In the genomic region with DNA sequence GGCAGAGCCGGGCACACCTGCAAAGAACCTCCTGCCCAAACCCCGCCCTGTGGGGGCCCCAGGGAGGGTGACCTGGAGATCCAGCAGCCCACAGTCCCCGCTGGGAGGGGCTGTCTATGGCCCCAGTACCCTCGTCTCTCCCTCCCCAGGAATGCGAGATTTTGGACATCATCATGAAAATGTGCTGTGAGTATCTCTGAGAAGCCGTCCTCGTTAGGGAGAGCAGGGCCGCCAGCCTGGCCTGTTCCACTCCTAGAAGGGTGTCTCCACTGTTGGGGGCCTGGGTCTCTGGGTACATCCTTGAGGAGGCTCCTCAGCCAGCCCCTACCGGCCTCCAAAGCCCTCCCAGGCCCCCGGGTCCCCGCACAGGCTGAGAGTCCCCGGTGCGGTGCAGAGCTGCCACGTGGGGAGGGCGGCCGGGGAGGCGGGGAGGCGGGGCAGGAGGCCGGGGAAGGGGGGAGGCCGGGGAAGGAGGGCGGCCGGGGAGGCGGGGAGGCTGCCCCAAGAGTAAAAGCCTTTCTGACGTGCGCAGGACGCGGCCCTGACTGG, we compare ENCODE assay signal across 21 cellular contexts. TPM values are rescaled to one million over a fixed set of nuclear protein-coding genes. Genes with fewer than 3 reads are reported as not detected.
A peak's percentile ranks its signal among the peaks of the same experiment; 100 is the strongest.
DNase-seq lines count a peak whose midpoint lies in the region; ATAC-seq, FAIRE-seq and TF ChIP-seq lines count a peak whose summit lies in the region.
"Had no signal": no experiment of that assay in that cellular context is flagged by ENCODE, and none has a peak within 500 bp of the region (broad histone marks: within the 10 kb centered on the region; RNA-seq: fewer than 3 reads in every experiment).

No MANE protein-coding gene starts in this region.

- CTCF ChIA-PET in PC-9 (lab: Charles Lee), result no interaction called here

- no peak overlapping the region for H3K27ac ChIP-seq in colonic mucosa
- no peak overlapping the region for H3K27ac ChIP-seq in kidney (ENCODE audit: low read depth in 2 of 2, low read length in 2 of 2)
- H3K27ac ChIP-seq in PC-9, result no peak overlapping the region
- H3K27ac ChIP-seq: psoas muscle had no signal

- H3K4me1 Mint-ChIP-seq in activated T-cell treated with anti-CD3 and anti-CD28 coated beads, Interleukin-2, amount 50 U/mL, for 24 hours (ENCODE audit: low read depth), result no peaks in the 10 kb centered on the region
- H3K4me1 Mint-ChIP-seq in activated T-cell treated with anti-CD3 and anti-CD28 coated beads, Interleukin-2, amount 50 U/mL, for 4 hours (ENCODE audit: low read depth), result no peaks in the 10 kb centered on the region
- H3K4me1 Mint-ChIP-seq in stimulated activated memory B cell treated with anti-CD40 and anti-IgM and Interleukin-4, amounts not matched to agents 10 μg/mL and 1 μg/mL and 100 μg/mL, for 72 hours, result no peaks in the 10 kb centered on the region
- H3K4me1 Mint-ChIP-seq: naive B cell had no signal

- H3K9ac ChIP-seq in colonic mucosa (ENCODE audit: low read depth in 2 of 2, low read length in 2 of 2) (no peak overlapping the region), kidney (ENCODE audit: low read length in 2 of 2) (no peak overlapping the region)

- no peak for TF ChIP-seq CTCF in colonic mucosa (IDR thresholded peaks at IDR 0.05)
- TF ChIP-seq CTCF in kidney (IDR thresholded peaks at IDR 0.05; ENCODE audit: borderline replicate concordance, extremely low read depth, insufficient read depth), result no peak
- TF ChIP-seq CTCF in PC-9 (conservative IDR thresholded peaks at IDR 0.05), result no peak

- 0 out of 2 replicates have a peak, but pooled peaks cover 5% of the 10 kb centered on the region for H3F3A ChIP-seq in PC-9 (ENCODE audit: insufficient read depth, low read depth)

- no peaks in the 10 kb centered on the region for H3K36me3 Mint-ChIP-seq in activated T-cell treated with anti-CD3 and anti-CD28 coated beads, Interleukin-2, amount 50 U/mL, for 24 hours (ENCODE audit: low read depth)
- no peaks in the 10 kb centered on the region for H3K36me3 Mint-ChIP-seq in activated T-cell treated with anti-CD3 and anti-CD28 coated beads, Interleukin-2, amount 50 U/mL, for 4 hours (ENCODE audit: insufficient read depth)
- H3K36me3 Mint-ChIP-seq in stimulated activated memory B cell treated with anti-CD40 and anti-IgM and Interleukin-4, amounts not matched to agents 10 μg/mL and 1 μg/mL and 100 μg/mL, for 72 hours, result no peaks in the 10 kb centered on the region
- H3K36me3 Mint-ChIP-seq: naive B cell had no signal

- H3K27me3 ChIP-seq in colonic mucosa (no peaks in the 10 kb centered on the region), PC-9 (ENCODE audit: insufficient read depth, low read depth) (no peaks in the 10 kb centered on the region)
- H3K27me3 ChIP-seq: adrenal gland had no signal

- H3K4me2 ChIP-seq in PC-9, result no peak overlapping the region

- no peaks in the 10 kb centered on the region for H4K20me1 ChIP-seq in PC-9 (ENCODE audit: insufficient read depth)

- no peaks in the 10 kb centered on the region for H3K9me2 ChIP-seq in PC-9 (ENCODE audit: insufficient read depth)

- H3K79me2 ChIP-seq in PC-9 (ENCODE audit: low read depth), result no peaks in the 10 kb centered on the region

- no peak overlapping the region for H3K4me3 Mint-ChIP-seq in activated T-cell treated with anti-CD3 and anti-CD28 coated beads, Interleukin-2, amount 50 U/mL, for 24 hours
- H3K4me3 Mint-ChIP-seq in activated T-cell treated with anti-CD3 and anti-CD28 coated beads, Interleukin-2, amount 50 U/mL, for 4 hours, result no peak overlapping the region
- H3K4me3 Mint-ChIP-seq in stimulated activated memory B cell treated with anti-CD40 and anti-IgM and Interleukin-4, amounts not matched to agents 10 μg/mL and 1 μg/mL and 100 μg/mL, for 72 hours, result no peak overlapping the region
- H3K4me3 Mint-ChIP-seq: activated T-helper 1 cell treated with anti-CD3 and anti-CD28 coated beads, Interleukin-12 subunit alpha, Interleukin-12 subunit beta, Interleukin-2, Interleukin-4 antibody, amounts not matched to agents 30 ng/mL and 10 ng/mL and 1 ng/mL, durations not matched to agents 14 hours and 24 hours and 36 hours; naive B cell had no signal

- no peaks in the 10 kb centered on the region for H3K36me3 ChIP-seq in colonic mucosa
- H3K36me3 ChIP-seq in kidney (ENCODE audit: control insufficient read depth in 1 of 2, insufficient read depth in 2 of 2, low read length in 2 of 2), result no peaks in the 10 kb centered on the region
- no peaks in the 10 kb centered on the region for H3K36me3 ChIP-seq in PC-9 (ENCODE audit: low read depth)

- no peak for ATAC-seq in activated T-cell treated with anti-CD3 and anti-CD28 coated beads, Interleukin-2, amount 50 U/mL, for 4 hours
- ATAC-seq in stimulated activated naive CD8-positive, alpha-beta T cell treated with anti-CD3 and anti-CD28 coated beads, Interleukin-15, Interleukin-2, amounts not matched to agents 100 U/mL and 50 U/mL, for 24 hours, result no peak
- no peak for ATAC-seq in stimulated activated memory B cell treated with anti-CD40 and anti-IgM and Interleukin-4, amounts not matched to agents 10 μg/mL and 1 μg/mL and 100 μg/mL, for 72 hours
- ATAC-seq: SK-N-SH treated with all-trans-retinoic acid at 6 μM for 48 hours had no signal

- H3K4me1 ChIP-seq in colonic mucosa (no peaks in the 10 kb centered on the region), kidney (ENCODE audit: control insufficient read depth in 1 of 2, insufficient read depth in 1 of 2, low read depth in 1 of 2, low read length in 2 of 2) (no peaks in the 10 kb centered on the region), PC-9 (replicated peaks; ENCODE audit: insufficient read depth) (peaks cover 10% of the 10 kb centered on the region)
- H3K4me1 ChIP-seq: adrenal gland, psoas muscle had no signal

- intact Hi-C loops in colonic mucosa (cut with DNase I), result no loop called here
- intact Hi-C loops in kidney (cut with DNase I), result no loop called here
- intact Hi-C loops in PC-9 (cut with micrococcal nuclease; ENCODE audit: unreplicated experiment), result no loop called here

- BruUV-seq in PC-9 (replicated peaks; lab: Mats Ljungman, UMichigan), result no TSS peak

- no peaks in the 10 kb centered on the region for H3K9me3 Mint-ChIP-seq in activated T-cell treated with anti-CD3 and anti-CD28 coated beads, Interleukin-2, amount 50 U/mL, for 24 hours
- H3K9me3 Mint-ChIP-seq in activated T-cell treated with anti-CD3 and anti-CD28 coated beads, Interleukin-2, amount 50 U/mL, for 4 hours, result no peaks in the 10 kb centered on the region
- peaks cover 4% of the 10 kb centered on the region for H3K9me3 Mint-ChIP-seq in stimulated activated memory B cell treated with anti-CD40 and anti-IgM and Interleukin-4, amounts not matched to agents 10 μg/mL and 1 μg/mL and 100 μg/mL, for 72 hours

- FAIRE-seq in kidney (lab: Jason Lieb, UNC), result no peak
- FAIRE-seq: urothelium cell line had no signal

- H3K27ac Mint-ChIP-seq in activated T-cell treated with anti-CD3 and anti-CD28 coated beads, Interleukin-2, amount 50 U/mL, for 24 hours, result no peak overlapping the region
- no peak overlapping the region for H3K27ac Mint-ChIP-seq in stimulated activated memory B cell treated with anti-CD40 and anti-IgM and Interleukin-4, amounts not matched to agents 10 μg/mL and 1 μg/mL and 100 μg/mL, for 72 hours
- H3K27ac Mint-ChIP-seq: activated T-helper 1 cell treated with anti-CD3 and anti-CD28 coated beads, Interleukin-12 subunit alpha, Interleukin-12 subunit beta, Interleukin-2, Interleukin-4 antibody, amounts not matched to agents 30 ng/mL and 10 ng/mL and 1 ng/mL, durations not matched to agents 14 hours and 24 hours and 36 hours; naive B cell had no signal

- H3K4me3 ChIP-seq in colonic mucosa (no peak overlapping the region), kidney (ENCODE audit: low read length in 2 of 2) (no peak overlapping the region), PC-9 (no peak overlapping the region)
- H3K4me3 ChIP-seq: adrenal gland, psoas muscle had no signal

- DNase-seq in activated T-cell treated with anti-CD3 and anti-CD28 coated beads, Interleukin-2, amount 50 U/mL, for 24 hours, result peak; percentile 19
- DNase-seq in activated T-cell treated with anti-CD3 and anti-CD28 coated beads, Interleukin-2, amount 50 U/mL, for 4 hours, result no peak
- DNase-seq in colonic mucosa (peak; percentile 15), kidney (peak; percentile 73), PC-9 (no peak), AG20443 (ENCODE audit: low spot score) (no peak)
- DNase-seq in stimulated activated naive CD8-positive, alpha-beta T cell treated with anti-CD3 and anti-CD28 coated beads, Interleukin-15, Interleukin-2, amounts not matched to agents 100 U/mL and 50 U/mL, for 24 hours, result peak; percentile 2
- DNase-seq: activated CD4-positive, alpha-beta T cell treated with anti-CD3 and anti-CD28 coated beads for 48 hours; caudate nucleus; foreskin melanocyte; Kasumi-1; naive B cell; NCI-H1105; NCI-H526 treated with DMSO at 0.1 percent for 48 hours; stimulated activated naive CD4-positive, alpha-beta T cell treated with Interleukin-2 at 50 U/mL for 16 hours had no signal

- no peaks in the 10 kb centered on the region for H3K9me3 ChIP-seq in colonic mucosa
- no peaks in the 10 kb centered on the region for H3K9me3 ChIP-seq in kidney (ENCODE audit: control insufficient read depth in 1 of 2, low read length in 2 of 2)
- H3K9me3 ChIP-seq in PC-9 (ENCODE audit: insufficient read depth, low read depth), result no peaks in the 10 kb centered on the region
- H3K9me3 ChIP-seq: adrenal gland, psoas muscle had no signal

- POLR2A ChIA-PET in PC-9 (lab: Charles Lee; ENCODE audit: unreplicated experiment), result no interaction called here

- no peaks in the 10 kb centered on the region for H3K27me3 Mint-ChIP-seq in activated T-cell treated with anti-CD3 and anti-CD28 coated beads, Interleukin-2, amount 50 U/mL, for 24 hours
- H3K27me3 Mint-ChIP-seq in activated T-cell treated with anti-CD3 and anti-CD28 coated beads, Interleukin-2, amount 50 U/mL, for 4 hours (ENCODE audit: low read depth), result no peaks in the 10 kb centered on the region
- H3K27me3 Mint-ChIP-seq in stimulated activated memory B cell treated with anti-CD40 and anti-IgM and Interleukin-4, amounts not matched to agents 10 μg/mL and 1 μg/mL and 100 μg/mL, for 72 hours, result peaks cover 9% of the 10 kb centered on the region
- H3K27me3 Mint-ChIP-seq: naive B cell had no signal

- no peak overlapping the region for H2AFZ ChIP-seq in PC-9

RNA-seq across cellular contexts. Expression of a gene that starts 18.7 kb away (rescaled TPM):
- 1 to 10 TPM; 2.8 to 3.6 (median 3.0) TPM for total RNA-seq in activated T-cell treated with anti-CD3 and anti-CD28 coated beads, Interleukin-2, amount 50 U/mL, for 4 hours
- total RNA-seq in colonic mucosa (100 to 1,000 TPM in 1 of 2 donors, 10 to 100 TPM in 1; 39.8 to 131 TPM), kidney (127 TPM), PC-9 (2021) (43.1 and 51.8 TPM in 2 replicates)
- polyA plus RNA-seq in kidney (ENCODE audit: insufficient read depth, low read depth, low replicate concordance), result 112 TPM

Comparison
In these comparisons a context has a peak if more than half of its experiments do, and no peak if none do; other contexts are left out.
1. DNase-seq: peak in activated T-cell treated with anti-CD3 and anti-CD28 coated beads, Interleukin-2, amount 50 U/mL, for 24 hours (single experiment), colonic mucosa (single experiment), kidney (single experiment) and stimulated activated naive CD8-positive, alpha-beta T cell treated with anti-CD3 and anti-CD28 coated beads, Interleukin-15, Interleukin-2, amounts not matched to agents 100 U/mL and 50 U/mL, for 24 hours (single experiment); none in activated T-cell treated with anti-CD3 and anti-CD28 coated beads, Interleukin-2, amount 50 U/mL, for 4 hours (single experiment), PC-9 (0 of 2) and AG20443 (single experiment).